ENCODE assay signal across 21 cellular contexts in the genomic region with DNA sequence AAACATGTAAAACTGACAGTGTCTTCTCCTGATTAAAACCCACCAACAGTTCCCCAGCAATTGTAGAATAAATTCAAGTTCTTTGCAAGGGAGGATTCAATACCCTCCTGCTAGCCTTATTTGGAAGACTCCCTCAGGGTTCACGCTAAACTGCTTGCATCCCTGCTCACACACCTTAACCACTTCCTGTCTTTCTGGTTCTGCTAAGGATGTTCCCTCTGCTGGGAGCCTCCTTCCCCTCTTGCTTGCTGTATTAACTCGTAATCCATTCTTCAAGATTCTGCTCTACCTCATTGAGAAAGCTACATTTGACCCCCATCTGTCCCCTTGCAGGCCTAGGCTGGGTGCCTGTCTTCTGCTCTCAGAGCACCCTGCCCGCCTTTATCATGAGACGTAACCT. TPM values are rescaled to one million over a fixed set of nuclear protein-coding genes. Genes with fewer than 3 reads are reported as not detected.
"Had no signal": no experiment of that assay in that cellular context is flagged by ENCODE, and none has a peak within 500 bp of the region (broad histone marks: within the 10 kb centered on the region; RNA-seq: fewer than 3 reads in every experiment).

No MANE protein-coding gene starts in this region.

- H3K4me3 Mint-ChIP-seq: activated naive CD8-positive, alpha-beta T cell treated with anti-CD3 and anti-CD28 coated beads, Interleukin-2, amount 10 ng/mL, durations not matched to agents 7 days and 5 days; natural killer cell had no signal

- H3K36me3 Mint-ChIP-seq: activated naive CD8-positive, alpha-beta T cell treated with anti-CD3 and anti-CD28 coated beads, Interleukin-2, amount 10 ng/mL, durations not matched to agents 7 days and 5 days; natural killer cell had no signal

- H3K9me3 ChIP-seq: left lung had no signal

- H3K36me3 ChIP-seq: brain microvascular endothelial cell, left lung, right atrium auricular region, tibial nerve had no signal

- ATAC-seq: left lung, natural killer cell, T-helper 17 cell had no signal

- H3K4me1 Mint-ChIP-seq: T-helper 17 cell had no signal

- DNase-seq: activated CD4-positive, CD25-positive, alpha-beta regulatory T cell; activated naive CD4-positive, alpha-beta T cell; activated naive CD8-positive, alpha-beta T cell treated with anti-CD3 and anti-CD28 coated beads, Interleukin-2, amount 10 ng/mL, durations not matched to agents 7 days and 5 days; activated T-cell treated with anti-CD3 and anti-CD28 coated beads for 4 hours; brain microvascular endothelial cell; cortex of kidney; effector CD4-positive, alpha-beta T cell; foreskin melanocyte; left lung; mesenchymal stem cell; natural killer cell; occipital lobe; stimulated activated CD4-positive, alpha-beta T cell treated with anti-CD3 and anti-CD28 coated beads, Interleukin-4, amount 100 ng/mL, for 4 hours; stimulated activated CD8-positive, alpha-beta memory T cell treated with anti-CD3 and anti-CD28 coated beads, Interleukin-4, amount 100 ng/mL, for 48 hours; stimulated activated naive CD4-positive, alpha-beta T cell treated with Interleukin-2 at 50 U/mL for 16 hours; substantia nigra; T-helper 17 cell had no signal

- H3K4me3 ChIP-seq: left lung, right atrium auricular region, skin epidermis had no signal

- H3K27ac Mint-ChIP-seq: natural killer cell, T-helper 17 cell had no signal

- H3K27ac ChIP-seq: brain microvascular endothelial cell, left lung, right atrium auricular region had no signal

- H3K4me1 ChIP-seq: left lung had no signal

RNA-seq across cellular contexts. Expression of a gene that starts 2.3 kb away (rescaled TPM):
- total RNA-seq: activated naive CD8-positive, alpha-beta T cell treated with anti-CD3 and anti-CD28 coated beads, Interleukin-2, amount 10 ng/mL, durations not matched to agents 7 days and 5 days; endothelial cell of umbilical vein; natural killer cell; T-helper 17 cell had no signal
- polyA plus RNA-seq: endothelial cell of umbilical vein had no signal
